Comparison of ENCODE assay signal across 21 cellular contexts in the genomic region with DNA sequence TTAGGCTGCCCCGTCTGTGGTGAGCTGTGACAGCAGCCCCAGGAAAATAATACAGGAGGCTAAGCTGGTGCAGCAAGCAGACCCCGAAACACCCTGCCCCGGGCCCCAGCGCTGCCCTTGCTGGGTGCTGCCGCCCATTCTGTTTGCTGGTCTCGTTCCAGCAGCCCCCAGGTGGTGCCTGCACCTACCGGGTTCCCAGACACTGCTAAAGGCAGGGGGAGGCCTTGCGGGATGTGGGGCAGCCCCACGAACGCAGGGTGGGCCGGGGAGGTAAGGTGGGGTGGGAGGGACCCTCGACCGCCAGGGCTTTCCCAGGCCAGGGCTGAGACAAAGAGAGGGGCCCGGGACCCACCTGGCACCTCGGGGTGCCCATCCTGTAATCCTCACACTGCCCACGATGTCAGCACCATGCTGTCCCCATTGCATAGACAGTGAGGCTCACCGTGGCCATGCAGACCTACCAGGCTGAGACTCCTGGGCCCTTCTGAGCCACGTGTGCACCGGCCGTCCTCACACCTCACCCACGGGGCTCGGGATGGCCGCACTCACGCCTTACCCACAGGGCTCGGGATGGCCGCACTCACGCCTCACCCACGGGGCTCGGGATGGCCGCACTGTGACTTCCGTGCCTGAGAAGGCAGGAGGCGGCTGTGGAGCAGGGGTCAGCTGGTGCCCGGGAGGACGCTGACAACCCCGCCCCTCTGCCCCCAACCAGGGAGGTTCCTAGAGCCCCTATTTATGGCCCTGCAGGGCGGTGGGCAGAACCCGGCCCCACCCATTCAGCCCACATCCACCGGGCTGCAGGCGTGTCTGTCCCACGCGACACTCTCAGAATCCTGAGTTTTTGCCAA. TPM values are rescaled to one million over a fixed set of nuclear protein-coding genes. Genes with fewer than 3 reads are reported as not detected.
A peak's percentile ranks its signal among the peaks of the same experiment; 100 is the strongest.
DNase-seq lines count a peak whose midpoint lies in the region; ATAC-seq and TF ChIP-seq lines count a peak whose summit lies in the region.
"Had no signal": no experiment of that assay in that cellular context is flagged by ENCODE, and none has a peak within 500 bp of the region (broad histone marks: within the 10 kb centered on the region; RNA-seq: fewer than 3 reads in every experiment).

No MANE protein-coding gene starts in this region.

- H3K79me1 ChIP-seq in neuronal stem cell (ENCODE audit: low read depth, low read length) = no peaks in the 10 kb centered on the region

- intact Hi-C loops in left ventricle myocardium superior (cut with micrococcal nuclease) = no loop called here
- intact Hi-C loops in right cardiac atrium (cut with DNase I) = no loop called here

- no peak overlapping the region for H2AFZ ChIP-seq in neuronal stem cell (ENCODE audit: low read length)

- WGBS in right cardiac atrium = 71% methylated on average over 41 of the region's 41 CpGs
- WGBS in neuronal stem cell (ENCODE audit: extremely low coverage in 2 of 2, insufficient read length in 2 of 2, insufficient replicate concordance in 1 of 2), 2 donors = no CpG with 5 or more reads among the region's 41 CpGs

- H3K36me3 ChIP-seq in right atrium auricular region = no peaks in the 10 kb centered on the region
- H3K36me3 ChIP-seq in neuronal stem cell (replicated peaks in 1 of 2; ENCODE audit: control insufficient read depth in 2 of 2, insufficient read depth in 2 of 2, low read length in 2 of 2) = no peaks in the 10 kb centered on the region
- H3K36me3 ChIP-seq: BE2C, SJSA1 had no signal

- H4K91ac ChIP-seq in neuronal stem cell (ENCODE audit: low read depth, low read length, poor library complexity) = no peak overlapping the region

- peak overlapping the region; percentile 94 for H2BK12ac ChIP-seq in neuronal stem cell (ENCODE audit: low read length)

- no peak overlapping the region for H3K27ac ChIP-seq in right atrium auricular region
- no peak overlapping the region for H3K27ac ChIP-seq in right cardiac atrium (ENCODE audit: low read length)
- no peak overlapping the region for H3K27ac ChIP-seq in neuronal stem cell (replicated peaks; ENCODE audit: low read length)
- H3K27ac ChIP-seq: SJSA1 had no signal

- peak overlapping the region; percentile 94 for H3K14ac ChIP-seq in neuronal stem cell (ENCODE audit: low read length)

- no peaks in the 10 kb centered on the region for H3K4me1 ChIP-seq in right atrium auricular region
- no peaks in the 10 kb centered on the region for H3K4me1 ChIP-seq in right cardiac atrium (ENCODE audit: control insufficient read depth, insufficient read depth, low read length)
- no peaks in the 10 kb centered on the region for H3K4me1 ChIP-seq in neuronal stem cell (ENCODE audit: control insufficient read depth in 2 of 2, insufficient read depth in 1 of 2, low read depth in 1 of 2, low read length in 2 of 2)
- H3K4me1 ChIP-seq: BE2C, SJSA1 had no signal

- DNase-seq in left ventricle myocardium superior = peak; percentile 29
- DNase-seq in right atrium auricular region (ENCODE audit: low spot score) = no peak
- DNase-seq in right cardiac atrium = peak in 2 of 3 donors; percentile 14 to 27
- no peak for DNase-seq in neuronal stem cell (ENCODE audit: low spot score)
- DNase-seq in middle frontal gyrus (ENCODE audit: extremely low spot score, low spot score) = no peak
- DNase-seq in T-helper 2 cell = no peak
- no peak for DNase-seq in stimulated activated naive CD4-positive, alpha-beta T cell treated with Interleukin-2 at 50 U/mL for 16 hours (lab: John Stamatoyannopoulos, UW)
- DNase-seq: BE2C; CD4-positive, alpha-beta T cell; COR-L47; DMS 273 treated with DMSO at 0.1 percent for 48 hours; DMS79 treated with DMSO at 0.1 percent for 48 hours; NCI-H1417; NCI-H1694 treated with DMSO at 0.1 percent for 48 hours; NCI-H2081 treated with DMSO at 0.1 percent for 48 hours; NCI-H446; NCI-H526 treated with DMSO at 0.1 percent for 48 hours; PC-3; RPMI8226 had no signal

- H3K9ac ChIP-seq in neuronal stem cell (ENCODE audit: low read depth, low read length, poor library complexity) = no peak overlapping the region

- H2BK120ac ChIP-seq in neuronal stem cell (ENCODE audit: low read depth, low read length) = no peak overlapping the region

- H2BK15ac ChIP-seq in neuronal stem cell (ENCODE audit: low read length) = no peak overlapping the region

- H3K4me3 ChIP-seq in right atrium auricular region = no peak overlapping the region
- no peak overlapping the region for H3K4me3 ChIP-seq in right cardiac atrium (ENCODE audit: low read length)
- peak overlapping the region in 1 of 2 donors; percentile 28 for H3K4me3 ChIP-seq in neuronal stem cell (ENCODE audit: low read length in 2 of 2)
- H3K4me3 ChIP-seq: SJSA1 had no signal

- no peak for TF ChIP-seq CTCF in right atrium auricular region (IDR thresholded peaks at IDR 0.05)

- no peak overlapping the region for H3K4ac ChIP-seq in neuronal stem cell (ENCODE audit: low read length)

- H2BK5ac ChIP-seq in neuronal stem cell (ENCODE audit: low read length) = no peak overlapping the region

- peak overlapping the region; percentile 63 for H2AK5ac ChIP-seq in neuronal stem cell (ENCODE audit: low read depth, low read length)

- ATAC-seq in left ventricle myocardium superior = no peak
- no peak for ATAC-seq in right cardiac atrium
- ATAC-seq in HG02970 (IDR thresholded peaks at IDR 0.05; ENCODE audit: low FRiP score, unreplicated experiment) = no peak
- ATAC-seq: PC-3 had no signal

- peak overlapping the region; percentile 28 for H3K18ac ChIP-seq in neuronal stem cell (ENCODE audit: low read length)

- H3K4me2 ChIP-seq in neuronal stem cell (ENCODE audit: insufficient read depth, low read length, poor library complexity, severe bottlenecking) = no peak overlapping the region

- H3K9me3 ChIP-seq in right atrium auricular region = peaks cover 0 to 25% of the 10 kb centered on the region in 2 donors
- peaks cover 4% of the 10 kb centered on the region for H3K9me3 ChIP-seq in right cardiac atrium (ENCODE audit: control insufficient read depth, low read length)
- peaks cover 5 to 6% of the 10 kb centered on the region in 2 donors for H3K9me3 ChIP-seq in neuronal stem cell (replicated peaks in 1 of 2; ENCODE audit: control insufficient read depth in 2 of 2, insufficient read depth in 1 of 2, low read depth in 1 of 2, low read length in 2 of 2)

- H4K8ac ChIP-seq in neuronal stem cell (ENCODE audit: low read depth, low read length) = no peak overlapping the region

- H3K27me3 ChIP-seq in right atrium auricular region (no peaks in the 10 kb centered on the region), right cardiac atrium (ENCODE audit: control insufficient read depth, insufficient read depth) (no peaks in the 10 kb centered on the region), neuronal stem cell (ENCODE audit: control insufficient read depth in 3 of 3, insufficient read depth in 3 of 3, low read depth in 1 of 3, low read length in 3 of 3) (peaks cover 0 to 25% (median 0%) of the 10 kb centered on the region in 3 experiments)
- H3K27me3 ChIP-seq: SJSA1 had no signal

- peak overlapping the region; percentile 91 for H3K23ac ChIP-seq in neuronal stem cell (ENCODE audit: low read depth, low read length, poor library complexity)

RNA-seq across cellular contexts. Expression of a gene that starts 20.9 kb away (rescaled TPM):
- total RNA-seq in left ventricle myocardium superior (1.6 TPM), right atrium auricular region (10 to 100 TPM in 1 of 2 donors, 1 to 10 TPM in 1; 4.0 to 10.8 TPM), right cardiac atrium (under 1 TPM in 2 of 4 donors, not detected in 2; 0.14 to 0.21 TPM)
- polyA plus RNA-seq in right cardiac atrium = 0.05 TPM
- polyA plus RNA-seq in neuronal stem cell (2013, experiment 1 of 2) = 0.13 TPM
- 0.14 TPM for polyA plus RNA-seq in neuronal stem cell (2013, experiment 2 of 2)
- total RNA-seq: CD4-positive, alpha-beta T cell; SJSA1 had no signal

Comparison
In these comparisons a context has a peak if more than half of its experiments do, and no peak if none do; other contexts are left out.
1. DNase-seq: peak in left ventricle myocardium superior (single experiment) and right cardiac atrium (2 of 3); none in right atrium auricular region (single experiment), neuronal stem cell (single experiment), middle frontal gyrus (single experiment), T-helper 2 cell (0 of 5) and stimulated activated naive CD4-positive, alpha-beta T cell treated with Interleukin-2 at 50 U/mL for 16 hours (single experiment).